ENCODE assay signal across 15 cellular contexts in genomic region chr9:99690573-99690972, GRCh38.
DNase-seq lines count a peak whose midpoint lies in the region; ATAC-seq, FAIRE-seq and TF ChIP-seq lines count a peak whose summit lies in the region.
"Had no signal": no experiment of that assay in that cellular context is flagged by ENCODE, and none has a peak within 500 bp of the region (broad histone marks: within the 10 kb centered on the region; RNA-seq: fewer than 3 reads in every experiment).

No MANE protein-coding gene starts in this region.

- peak; percentile 7 for DNase-seq in GM12865 (ENCODE audit: low read depth)
- DNase-seq in NCI-H146 treated with DMSO at 0.1 percent for 48 hours (lab: John Stamatoyannopoulos, UW; ENCODE audit: unreplicated experiment) = peak; percentile 70
- peak in 35 of 56 donors; percentile 2 to 84 (median 25) for DNase-seq in amygdala (lab: John Stamatoyannopoulos, UW)
- DNase-seq in midbrain (lab: John Stamatoyannopoulos, UW) = peak; percentile 67
- DNase-seq in uterus = no peak
- no peak for DNase-seq in HepG2 (ENCODE audit: low spot score)
- DNase-seq: central memory CD4-positive, alpha-beta T cell; GDM1; GM23248; Karpas-422; left lung had no signal

- no peak overlapping the region for H3K9ac ChIP-seq in HepG2 (ENCODE audit: insufficient read depth, low read depth, low read length)
- H3K9ac ChIP-seq: GM23248 had no signal

- H3K4me3 ChIP-seq in GM12865 (ENCODE audit: low read depth, low read length) (no peak overlapping the region), uterus (no peak overlapping the region), HepG2 (replicated peaks in 1 of 3; ENCODE audit: insufficient read depth in 1 of 3, low read depth in 2 of 3, low read length in 3 of 3) (no peak overlapping the region)
- H3K4me3 ChIP-seq: GM23248, left lung had no signal

- H3K4me2 ChIP-seq in HepG2 (ENCODE audit: low read depth, low read length) = no peak overlapping the region

- TF ChIP-seq EP300 in HepG2 (IDR thresholded peaks at IDR 0.05; ENCODE audit: low read depth in 2 of 2, low read length in 2 of 2) = no peak
- TF ChIP-seq EP300 in HepG2 (CRISPR knock-in tag; IDR thresholded peaks at IDR 0.05; ENCODE audit: borderline replicate concordance) = no peak

- TF ChIP-seq RAD21 in HepG2 (CRISPR knock-in tag; IDR thresholded peaks at IDR 0.05) = no peak

- H3K27ac ChIP-seq in uterus = no peak overlapping the region
- H3K27ac ChIP-seq in HepG2 (ENCODE audit: extremely low read length, insufficient read depth, low read length) = no peak overlapping the region
- H3K27ac ChIP-seq: GM23248, left lung had no signal

- intact Hi-C loops in uterus (cut with DNase I; ENCODE audit: low total_unique reads) (no loop called here), HepG2 (cut with micrococcal nuclease; ENCODE audit: unreplicated experiment) (no loop called here)

- in situ Hi-C loops in HepG2 (cut with HindIII; ENCODE audit: extremely low pct_ligation_motif_present, low pct_unique_long_range_greater_than_20kb) = no loop called here

- WGBS in HepG2 (ENCODE audit: low lambda C conversion rate) = 33% methylated on average over 4 of the region's 4 CpGs

- TF ChIP-seq POLR2A in uterus (IDR thresholded peaks at IDR 0.05) = no peak
- no peak for TF ChIP-seq POLR2A in HepG2 (IDR thresholded peaks at IDR 0.05; ENCODE audit: insufficient read depth in 1 of 2, low read depth in 2 of 2, low read length in 2 of 2)

- ATAC-seq in HepG2 = no peak
- ATAC-seq in HG03342 (IDR thresholded peaks at IDR 0.05; ENCODE audit: unreplicated experiment) = no peak
- ATAC-seq in GM21528 (IDR thresholded peaks at IDR 0.05; ENCODE audit: low FRiP score, unreplicated experiment) = no peak
- ATAC-seq: activated naive CD4-positive, alpha-beta T cell treated with anti-CD3 and anti-CD28 coated beads, Interleukin-2, amount 50 U/mL, for 72 hours; left lung; natural killer cell treated with Interleukin-12 subunit alpha and Interleukin-12 subunit beta and Interleukin-15 and Interleukin-18, amount 100 ng/mL, for 72 hours had no signal

- H3K36me3 ChIP-seq in uterus (no peaks in the 10 kb centered on the region), HepG2 (replicated peaks in 1 of 2; ENCODE audit: control insufficient read depth in 1 of 2, insufficient read depth in 2 of 2, low read length in 2 of 2) (no peaks in the 10 kb centered on the region)
- H3K36me3 ChIP-seq: left lung had no signal

- H3K4me1 ChIP-seq in uterus = no peaks in the 10 kb centered on the region
- no peaks in the 10 kb centered on the region for H3K4me1 ChIP-seq in HepG2 (ENCODE audit: insufficient read depth, low read length)
- H3K4me1 ChIP-seq: left lung had no signal

- POLR2A ChIA-PET in HepG2 (lab: Yijun Ruan, JAX) = no interaction called here

- CTCF ChIA-PET in HepG2 (lab: Yijun Ruan, JAX; ENCODE audit: low intra/inter-chr PET ratio, low total read pairs) = no interaction called here

- H3K79me2 ChIP-seq in HepG2 (ENCODE audit: insufficient read depth, low read length) = no peaks in the 10 kb centered on the region

- TF ChIP-seq CTCF in GM12865 (IDR thresholded peaks at IDR 0.05; ENCODE audit: insufficient read depth, low read depth, low read length, missing control alignments) = no peak
- TF ChIP-seq CTCF in uterus (IDR thresholded peaks at IDR 0.05) = no peak
- no peak for TF ChIP-seq CTCF in HepG2 (CRISPR knock-in tag; IDR thresholded peaks at IDR 0.05)

- H3K27me3 ChIP-seq in uterus = no peaks in the 10 kb centered on the region
- H3K27me3 ChIP-seq in HepG2 (ENCODE audit: control insufficient read depth in 1 of 2, insufficient read depth in 2 of 2, low read length in 2 of 2) = no peaks in the 10 kb centered on the region
- H3K27me3 ChIP-seq: left lung had no signal

- no peaks in the 10 kb centered on the region for H3K9me3 ChIP-seq in uterus
- no peaks in the 10 kb centered on the region for H3K9me3 ChIP-seq in HepG2 (ENCODE audit: low read length)
- H3K9me3 ChIP-seq: left lung had no signal

- no TSS peak for BruUV-seq in HepG2 (replicated peaks; lab: Mats Ljungman, UMichigan)

- no peak for FAIRE-seq in HepG2 (lab: Jason Lieb, UNC)

- no peaks in the 10 kb centered on the region for H4K20me1 ChIP-seq in HepG2 (ENCODE audit: insufficient read depth, low read length)

- no peak overlapping the region for H2AFZ ChIP-seq in HepG2 (ENCODE audit: low read length)
- H2AFZ ChIP-seq: GM23248 had no signal

TF ChIP-seq in HepG2, 621 proteins besides CTCF, POLR2A, EP300 and RAD21:
- TF ChIP-seq, protein P1, sequence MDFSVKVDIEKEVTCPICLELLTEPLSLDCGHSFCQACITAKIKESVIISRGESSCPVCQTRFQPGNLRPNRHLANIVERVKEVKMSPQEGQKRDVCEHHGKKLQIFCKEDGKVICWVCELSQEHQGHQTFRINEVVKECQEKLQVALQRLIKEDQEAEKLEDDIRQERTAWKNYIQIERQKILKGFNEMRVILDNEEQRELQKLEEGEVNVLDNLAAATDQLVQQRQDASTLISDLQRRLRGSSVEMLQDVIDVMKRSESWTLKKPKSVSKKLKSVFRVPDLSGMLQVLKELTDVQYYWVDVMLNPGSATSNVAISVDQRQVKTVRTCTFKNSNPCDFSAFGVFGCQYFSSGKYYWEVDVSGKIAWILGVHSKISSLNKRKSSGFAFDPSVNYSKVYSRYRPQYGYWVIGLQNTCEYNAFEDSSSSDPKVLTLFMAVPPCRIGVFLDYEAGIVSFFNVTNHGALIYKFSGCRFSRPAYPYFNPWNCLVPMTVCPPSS (IDR thresholded peaks at IDR 0.05) = no peak
- TF ChIP-seq PHB2 (IDR thresholded peaks at IDR 0.05; ENCODE audit: partially characterized antibody) (no peak), SKI (IDR thresholded peaks at IDR 0.05; ENCODE audit: partially characterized antibody) (no peak), ZFX (CRISPR knock-in tag; IDR thresholded peaks at IDR 0.05; ENCODE audit: low read depth) (no peak), ZNF329 (CRISPR knock-in tag; IDR thresholded peaks at IDR 0.05; ENCODE audit: low read depth) (no peak), KAT8 (CRISPR knock-in tag; IDR thresholded peaks at IDR 0.05) (no peak), ZFP36L2 (CRISPR knock-in tag; IDR thresholded peaks at IDR 0.05) (no peak), NFE2L1 (CRISPR knock-in tag; IDR thresholded peaks at IDR 0.05; ENCODE audit: borderline replicate concordance) (no peak), MBNL3 (CRISPR knock-in tag; conservative IDR thresholded peaks at IDR 0.05) (no peak), CSRNP2 (CRISPR knock-in tag; conservative IDR thresholded peaks at IDR 0.05; ENCODE audit: low read depth) (no peak), ZNF589 (CRISPR knock-in tag; conservative IDR thresholded peaks at IDR 0.05) (no peak), ZNF274 (CRISPR knock-in tag; IDR thresholded peaks at IDR 0.05) (no peak)
- TF ChIP-seq, protein P2, sequence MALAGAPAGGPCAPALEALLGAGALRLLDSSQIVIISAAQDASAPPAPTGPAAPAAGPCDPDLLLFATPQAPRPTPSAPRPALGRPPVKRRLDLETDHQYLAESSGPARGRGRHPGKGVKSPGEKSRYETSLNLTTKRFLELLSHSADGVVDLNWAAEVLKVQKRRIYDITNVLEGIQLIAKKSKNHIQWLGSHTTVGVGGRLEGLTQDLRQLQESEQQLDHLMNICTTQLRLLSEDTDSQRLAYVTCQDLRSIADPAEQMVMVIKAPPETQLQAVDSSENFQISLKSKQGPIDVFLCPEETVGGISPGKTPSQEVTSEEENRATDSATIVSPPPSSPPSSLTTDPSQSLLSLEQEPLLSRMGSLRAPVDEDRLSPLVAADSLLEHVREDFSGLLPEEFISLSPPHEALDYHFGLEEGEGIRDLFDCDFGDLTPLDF (CRISPR knock-in tag; IDR thresholded peaks at IDR 0.05) = no peak
- TF ChIP-seq, protein P3, sequence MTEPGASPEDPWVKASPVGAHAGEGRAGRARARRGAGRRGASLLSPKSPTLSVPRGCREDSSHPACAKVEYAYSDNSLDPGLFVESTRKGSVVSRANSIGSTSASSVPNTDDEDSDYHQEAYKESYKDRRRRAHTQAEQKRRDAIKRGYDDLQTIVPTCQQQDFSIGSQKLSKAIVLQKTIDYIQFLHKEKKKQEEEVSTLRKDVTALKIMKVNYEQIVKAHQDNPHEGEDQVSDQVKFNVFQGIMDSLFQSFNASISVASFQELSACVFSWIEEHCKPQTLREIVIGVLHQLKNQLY (CRISPR knock-in tag; IDR thresholded peaks at IDR 0.05) = no peak

Comparison
In these comparisons a context has a peak if more than half of its experiments do, and no peak if none do; other contexts are left out.
1. DNase-seq: peak in GM12865 (single experiment), NCI-H146 treated with DMSO at 0.1 percent for 48 hours (single experiment), amygdala (35 of 56) and midbrain (single experiment); none in uterus (0 of 2) and HepG2 (single experiment).